In genomic region chr17:75842963-75843576, GRCh38 we compare ENCODE assay signal across 1 cellular context.
TF ChIP-seq lines count a peak whose summit lies in the region.

No MANE protein-coding gene starts in this region.

TF ChIP-seq in HEK293T, 16 proteins besides CTCF, POLR2A, EP300 and RAD21:
- TF ChIP-seq HDGF (IDR thresholded peaks at IDR 0.05; ENCODE audit: borderline replicate concordance) (no peak), CTBP1 (IDR thresholded peaks at IDR 0.05; ENCODE audit: borderline replicate concordance) (no peak), PKNOX1 (IDR thresholded peaks at IDR 0.05) (no peak), ARNT (IDR thresholded peaks at IDR 0.05) (no peak), FOXA1 (IDR thresholded peaks at IDR 0.05) (no peak), NFRKB (IDR thresholded peaks at IDR 0.05) (no peak)
TF ChIP-seq in HEK293T: peak in this region for 0.
